ENCODE assay signal across 10 cellular contexts in the genomic region with DNA sequence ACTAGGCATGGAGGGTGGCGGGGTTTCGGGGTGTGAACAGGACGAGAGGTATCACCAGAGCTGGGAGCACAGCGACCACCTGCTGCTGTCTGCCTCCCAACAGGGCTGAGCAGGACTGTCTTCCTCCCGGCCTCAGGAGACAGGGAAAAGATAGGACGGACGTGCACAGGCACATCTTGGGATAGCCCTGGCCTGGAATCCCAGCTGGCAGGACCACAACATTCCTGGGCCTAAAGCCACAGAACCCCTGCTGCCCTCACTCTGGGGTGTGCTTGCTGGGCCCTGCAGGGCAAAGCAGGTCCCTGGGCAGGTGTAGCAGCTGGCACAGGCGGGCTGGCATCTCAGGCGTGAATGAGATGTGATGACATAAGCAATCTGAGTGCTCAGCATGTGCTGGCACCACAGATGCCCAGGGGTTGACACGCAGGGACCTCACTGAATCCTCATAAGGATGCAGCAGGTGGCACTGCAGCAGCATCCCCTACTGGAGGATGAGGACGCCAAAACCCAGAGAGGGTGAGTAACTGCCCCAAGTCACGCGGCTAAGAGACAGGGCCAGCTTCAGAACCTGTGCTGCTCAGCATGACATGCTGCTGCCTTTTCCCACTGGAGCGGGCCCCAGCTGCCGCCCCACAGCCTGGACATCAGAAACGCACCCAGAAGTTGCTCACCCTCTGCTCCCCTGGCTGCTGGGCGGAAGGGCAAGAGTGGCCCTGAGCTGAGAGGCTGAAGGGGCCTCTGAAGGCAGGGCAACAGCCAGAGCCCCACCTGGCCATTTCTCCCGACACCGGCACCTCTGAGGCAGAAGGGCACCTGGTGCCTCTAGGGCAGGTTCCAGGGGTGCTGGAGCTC. TPM values are rescaled to one million over a fixed set of nuclear protein-coding genes. Genes with fewer than 3 reads are reported as not detected.
DNase-seq lines count a peak whose midpoint lies in the region; ATAC-seq and TF ChIP-seq lines count a peak whose summit lies in the region.
"Had no signal": no experiment of that assay in that cellular context is flagged by ENCODE, and none has a peak within 500 bp of the region (broad histone marks: within the 10 kb centered on the region; RNA-seq: fewer than 3 reads in every experiment).

No MANE protein-coding gene starts in this region.

- peaks cover 42% of the 10 kb centered on the region for H3K36me3 Mint-ChIP-seq in activated CD4-positive, alpha-beta T cell treated with anti-CD3 and anti-CD28 coated beads for 36 hours (ENCODE audit: low read depth)
- H3K36me3 Mint-ChIP-seq in stimulated activated effector memory CD8-positive, alpha-beta T cell treated with anti-CD3 and anti-CD28 coated beads, Interleukin-12 subunit alpha, Interleukin-12 subunit beta, amount 100 ng/mL, for 72 hours = peaks cover 99% of the 10 kb centered on the region
- H3K36me3 Mint-ChIP-seq in natural killer cell = no peaks in the 10 kb centered on the region
- H3K36me3 Mint-ChIP-seq: type B pancreatic cell had no signal

- peak; percentile 36 for DNase-seq in activated CD4-positive, alpha-beta T cell treated with anti-CD3 and anti-CD28 coated beads for 36 hours
- no peak for DNase-seq in activated CD4-positive, alpha-beta T cell treated with anti-CD3 and anti-CD28 coated beads for 4 hours
- peak; percentile 41 for DNase-seq in NCI-H69 (lab: John Stamatoyannopoulos, UW)
- peak in 5 of 10 donors; percentile 48 to 70 (median 60) for DNase-seq in dorsolateral prefrontal cortex
- no peak for DNase-seq in stimulated activated effector memory CD8-positive, alpha-beta T cell treated with anti-CD3 and anti-CD28 coated beads, Interleukin-12 subunit alpha, Interleukin-12 subunit beta, amount 100 ng/mL, for 72 hours (ENCODE audit: low spot score in 2 of 2)
- no peak for DNase-seq in GDM1 (lab: John Stamatoyannopoulos, UW)
- no peak for DNase-seq in posterior vena cava (ENCODE audit: low spot score)
- no peak for DNase-seq in natural killer cell
- DNase-seq: MM.1S had no signal

- no peak overlapping the region for H3K27ac Mint-ChIP-seq in activated CD4-positive, alpha-beta T cell treated with anti-CD3 and anti-CD28 coated beads for 36 hours
- peak overlapping the region; percentile 8 for H3K27ac Mint-ChIP-seq in stimulated activated effector memory CD8-positive, alpha-beta T cell treated with anti-CD3 and anti-CD28 coated beads, Interleukin-12 subunit alpha, Interleukin-12 subunit beta, amount 100 ng/mL, for 72 hours
- H3K27ac Mint-ChIP-seq in natural killer cell = no peak overlapping the region
- H3K27ac Mint-ChIP-seq: type B pancreatic cell had no signal

- intact Hi-C loops in activated CD4-positive, alpha-beta T cell treated with anti-CD3 and anti-CD28 coated beads for 36 hours (cut with DNase I, micrococcal nuclease) = loop anchor here in 1 of 2 experiments (10.0 kb wide), 1 partner anchor 415 kb away; no protein-coding TSS in a partner anchor
- intact Hi-C loops in dorsolateral prefrontal cortex (cut with DNase I) = loop anchor here in 1 of 2 donors (5.0 to 10.0 kb wide), 2 partner anchors 137 to 225 kb away; a partner anchor contains a TSS
- intact Hi-C loops in posterior vena cava (cut with DNase I) = no loop called here
- intact Hi-C loops in natural killer cell (cut with micrococcal nuclease) = no loop called here

- CTCF ChIA-PET in activated CD4-positive, alpha-beta T cell treated with anti-CD3 and anti-CD28 coated beads for 36 hours (lab: Charles Lee) = interaction anchor here (0.6 kb wide), 1 partner anchor 349 kb away, joined by 3 read pairs; no protein-coding TSS in a partner anchor

- no peak overlapping the region for H3K4me3 Mint-ChIP-seq in activated CD4-positive, alpha-beta T cell treated with anti-CD3 and anti-CD28 coated beads for 36 hours
- no peak overlapping the region for H3K4me3 Mint-ChIP-seq in stimulated activated effector memory CD8-positive, alpha-beta T cell treated with anti-CD3 and anti-CD28 coated beads, Interleukin-12 subunit alpha, Interleukin-12 subunit beta, amount 100 ng/mL, for 72 hours
- H3K4me3 Mint-ChIP-seq in natural killer cell = no peak overlapping the region
- H3K4me3 Mint-ChIP-seq: type B pancreatic cell had no signal

- no peak for ATAC-seq in activated CD4-positive, alpha-beta T cell treated with anti-CD3 and anti-CD28 coated beads for 36 hours
- no peak for ATAC-seq in stimulated activated effector memory CD8-positive, alpha-beta T cell treated with anti-CD3 and anti-CD28 coated beads, Interleukin-12 subunit alpha, Interleukin-12 subunit beta, amount 100 ng/mL, for 72 hours
- no peak for ATAC-seq in natural killer cell

- H3K4me3 ChIP-seq in dorsolateral prefrontal cortex = no peak overlapping the region

- H3K27me3 ChIP-seq in dorsolateral prefrontal cortex = no peaks in the 10 kb centered on the region

- no peaks in the 10 kb centered on the region for H3K9me3 Mint-ChIP-seq in activated CD4-positive, alpha-beta T cell treated with anti-CD3 and anti-CD28 coated beads for 36 hours (ENCODE audit: low read depth)
- H3K9me3 Mint-ChIP-seq in stimulated activated effector memory CD8-positive, alpha-beta T cell treated with anti-CD3 and anti-CD28 coated beads, Interleukin-12 subunit alpha, Interleukin-12 subunit beta, amount 100 ng/mL, for 72 hours = no peaks in the 10 kb centered on the region
- H3K9me3 Mint-ChIP-seq in natural killer cell = no peaks in the 10 kb centered on the region
- H3K9me3 Mint-ChIP-seq: type B pancreatic cell had no signal

- POLR2A ChIA-PET in activated CD4-positive, alpha-beta T cell treated with anti-CD3 and anti-CD28 coated beads for 36 hours (lab: Charles Lee) = interaction anchor here (0.6 kb wide), 1 partner anchor 10 kb away, joined by 3 read pairs; no protein-coding TSS in a partner anchor

- H3K4me1 Mint-ChIP-seq in activated CD4-positive, alpha-beta T cell treated with anti-CD3 and anti-CD28 coated beads for 36 hours = peaks cover 20% of the 10 kb centered on the region
- peaks cover 31% of the 10 kb centered on the region for H3K4me1 Mint-ChIP-seq in stimulated activated effector memory CD8-positive, alpha-beta T cell treated with anti-CD3 and anti-CD28 coated beads, Interleukin-12 subunit alpha, Interleukin-12 subunit beta, amount 100 ng/mL, for 72 hours
- H3K4me1 Mint-ChIP-seq in natural killer cell = peaks cover 26 to 40% of the 10 kb centered on the region in 2 donors

- H3K27me3 Mint-ChIP-seq in activated CD4-positive, alpha-beta T cell treated with anti-CD3 and anti-CD28 coated beads for 36 hours = no peaks in the 10 kb centered on the region
- H3K27me3 Mint-ChIP-seq in natural killer cell (ENCODE audit: low read depth in 2 of 2) = no peaks in the 10 kb centered on the region
- H3K27me3 Mint-ChIP-seq: type B pancreatic cell had no signal

- peak overlapping the region in 58 of 59 donors; percentile 51 to 99 (median 95) for H3K27ac ChIP-seq in dorsolateral prefrontal cortex

- TF ChIP-seq CTCF in dorsolateral prefrontal cortex (IDR thresholded peaks at IDR 0.05 in 54 of 56, conservative IDR thresholded peaks at IDR 0.05 in 2 of 56; ENCODE audit: low read depth in 1 of 56, partially characterized antibody in 56 of 56) (peak in 31 of 56 donors; percentile 3 to 64 (median 34)), natural killer cell (IDR thresholded peaks at IDR 0.05) (no peak)

RNA-seq across cellular contexts. Expression of a gene that starts 7.1 kb away (rescaled TPM):
- total RNA-seq in activated CD4-positive, alpha-beta T cell treated with anti-CD3 and anti-CD28 coated beads for 36 hours = 10 to 100 TPM; 65.0 to 67.1 TPM
- 100 to 1,000 TPM in 1 of 120 experiments, 10 to 100 TPM in 119; 38.4 to 111 (median 63.7) TPM for total RNA-seq in dorsolateral prefrontal cortex
- total RNA-seq in posterior vena cava = 10 to 100 TPM; 28.5 to 29.5 TPM
- 100 to 1,000 TPM; 335 to 425 (median 415) TPM for total RNA-seq in natural killer cell

RNA-seq across cellular contexts. Expression of a gene that starts 16.4 kb away (rescaled TPM):
- total RNA-seq in activated CD4-positive, alpha-beta T cell treated with anti-CD3 and anti-CD28 coated beads for 36 hours = 100 to 1,000 TPM in 1 of 2 experiments, 10 to 100 TPM in 1; 93.9 to 102 TPM
- total RNA-seq in dorsolateral prefrontal cortex (10 to 100 TPM; 38.3 to 66.6 (median 53.2) TPM), posterior vena cava (10 to 100 TPM; 22.4 to 23.6 TPM), natural killer cell (10 to 100 TPM; 22.1 to 34.2 (median 27.2) TPM)

RNA-seq across cellular contexts. Expression of a gene that starts 37.7 kb away (rescaled TPM):
- not detected for total RNA-seq in activated CD4-positive, alpha-beta T cell treated with anti-CD3 and anti-CD28 coated beads for 36 hours
- total RNA-seq in dorsolateral prefrontal cortex (10 to 100 TPM in 84 of 120 experiments, 1 to 10 TPM in 36; 3.9 to 49.4 (median 12.1) TPM), posterior vena cava (10 to 100 TPM; 67.1 to 89.3 TPM), natural killer cell (under 1 TPM; 0.35 to 0.93 (median 0.78) TPM)

RNA-seq across cellular contexts. Expression of a gene that starts 58.2 kb away (rescaled TPM):
- total RNA-seq in activated CD4-positive, alpha-beta T cell treated with anti-CD3 and anti-CD28 coated beads for 36 hours = 10 to 100 TPM; 62.8 to 67.8 TPM
- total RNA-seq in dorsolateral prefrontal cortex (10 to 100 TPM; 31.5 to 61.9 (median 44.6) TPM), posterior vena cava (10 to 100 TPM; 25.3 to 28.8 TPM), natural killer cell (10 to 100 TPM; 29.4 to 42.7 (median 39.0) TPM)

Comparison
In these comparisons a context has a peak if more than half of its experiments do, and no peak if none do; other contexts are left out.
1. DNase-seq: peak in activated CD4-positive, alpha-beta T cell treated with anti-CD3 and anti-CD28 coated beads for 36 hours (single experiment) and NCI-H69 (single experiment); none in activated CD4-positive, alpha-beta T cell treated with anti-CD3 and anti-CD28 coated beads for 4 hours (0 of 2), stimulated activated effector memory CD8-positive, alpha-beta T cell treated with anti-CD3 and anti-CD28 coated beads, Interleukin-12 subunit alpha, Interleukin-12 subunit beta, amount 100 ng/mL, for 72 hours (0 of 2), GDM1 (single experiment), posterior vena cava (single experiment) and natural killer cell (single experiment).